Comparison of ENCODE assay signal across 8 cellular contexts in genomic region chr14:34556497-34556826, GRCh38. TPM values are rescaled to one million over a fixed set of nuclear protein-coding genes. Genes with fewer than 3 reads are reported as not detected.
DNase-seq lines count a peak whose midpoint lies in the region; ATAC-seq and TF ChIP-seq lines count a peak whose summit lies in the region.
"Not testable (repeated sequence)": the region's sequence is repeated elsewhere in the genome, so short reads cannot be mapped to it uniquely, and the experiment has no call there.

No MANE protein-coding gene starts in this region.

- not testable (repeated sequence) for H3K4me3 Mint-ChIP-seq in WTC11

- not testable (repeated sequence) for TF ChIP-seq CTCF in WTC11 (IDR thresholded peaks at IDR 0.05); psoas muscle (IDR thresholded peaks at IDR 0.05)

- H3K4me1 Mint-ChIP-seq in WTC11 = not testable (repeated sequence)

- POLR2A ChIA-PET in WTC11 (lab: Charles Lee) = not testable (repeated sequence)

- H3K27me3 Mint-ChIP-seq in WTC11 (ENCODE audit: low read depth) = not testable (repeated sequence)

- intact Hi-C loops in Right ventricle myocardium superior (cut with DNase I); psoas muscle (cut with DNase I): not testable (repeated sequence)

- not testable (repeated sequence) for H3K9me3 ChIP-seq in psoas muscle

- WGBS in psoas muscle, 3 donors = no CpG with 5 or more reads among the region's 35 CpGs

- not testable (repeated sequence) for H3K36me3 ChIP-seq in psoas muscle (ENCODE audit: insufficient read depth in 1 of 2, low read depth in 1 of 2)

- not testable (repeated sequence) for H3K4me1 ChIP-seq in psoas muscle

- not testable (repeated sequence) for H3K9me3 Mint-ChIP-seq in WTC11

- CTCF ChIA-PET in WTC11 (lab: Charles Lee) = not testable (repeated sequence)

- ATAC-seq in GM18502 (IDR thresholded peaks at IDR 0.05; ENCODE audit: poor library complexity, unreplicated experiment) (peak; percentile 59), GM19328 (IDR thresholded peaks at IDR 0.05; ENCODE audit: unreplicated experiment) (peak; percentile 43), GM21619 (IDR thresholded peaks at IDR 0.05; ENCODE audit: unreplicated experiment) (peak; percentile 52), HG02938 (IDR thresholded peaks at IDR 0.05; ENCODE audit: unreplicated experiment) (peak; percentile 32), HG03354 (IDR thresholded peaks at IDR 0.05; ENCODE audit: poor library complexity, severe bottlenecking, unreplicated experiment) (peak; percentile 45), WTC11 (peak; percentile 64), Right ventricle myocardium superior (ENCODE audit: poor library complexity) (peak; percentile 96), psoas muscle (peak; percentile 93 to 95 (median 94))

- not testable (repeated sequence) for H3K27me3 ChIP-seq in psoas muscle (ENCODE audit: insufficient read depth in 3 of 3, low read length in 2 of 3)

- H3K36me3 Mint-ChIP-seq in WTC11 = not testable (repeated sequence)

- not testable (repeated sequence) for H3K4me3 ChIP-seq in psoas muscle

- H3K27ac ChIP-seq in psoas muscle = not testable (repeated sequence)

- not testable (repeated sequence) for DNase-seq in WTC11 (ENCODE audit: low spot score); Right ventricle myocardium superior; psoas muscle

- not testable (repeated sequence) for H3K27ac Mint-ChIP-seq in WTC11

RNA-seq across cellular contexts. Expression of gene EAPP, which starts 17.0 kb away (rescaled TPM):
- total RNA-seq in WTC11 (2021) (24.4 to 25.4 TPM (median 24.9 TPM) in 3 replicates), Right ventricle myocardium superior (17.8 TPM), psoas muscle (10 to 100 TPM; 19.9 to 28.2 (median 24.0) TPM)
- polyA plus RNA-seq in psoas muscle = 10 to 100 TPM; 16.5 to 30.1 (median 22.9) TPM

Comparison
In these comparisons a context has a peak if more than half of its experiments do, and no peak if none do; other contexts are left out.
1. ATAC-seq: peak in every context shown above with its lines; median percentile 96 in Right ventricle myocardium superior; 94 in psoas muscle; 64 in WTC11; 59 in GM18502; 52 in GM21619; 45 in HG03354; 43 in GM19328; 32 in HG02938.